13 cellular contexts compared by ENCODE assay signal in the genomic region with DNA sequence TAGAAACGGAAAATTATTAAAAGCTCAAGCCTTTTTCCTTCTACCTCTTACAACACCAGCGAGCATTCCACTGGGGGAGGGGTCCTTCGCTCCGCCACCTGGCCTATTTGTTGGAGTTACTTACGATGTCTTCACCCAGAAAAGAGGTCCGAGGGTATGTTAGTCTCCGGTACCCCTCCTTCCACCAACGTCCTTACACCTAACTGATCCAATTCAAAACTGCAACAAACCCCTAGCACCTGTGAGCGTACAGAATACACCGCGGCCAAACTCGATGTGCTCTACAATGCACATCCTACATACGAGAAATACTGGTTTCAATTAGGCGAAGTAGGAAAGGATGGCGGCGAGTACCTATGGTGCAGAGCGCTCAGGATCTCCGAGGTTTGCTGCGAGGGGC.
A peak's percentile ranks its signal among the peaks of the same experiment; 100 is the strongest.
DNase-seq lines count a peak whose midpoint lies in the region; ATAC-seq, FAIRE-seq and TF ChIP-seq lines count a peak whose summit lies in the region.
"Had no signal": no experiment of that assay in that cellular context is flagged by ENCODE, and none has a peak within 500 bp of the region (broad histone marks: within the 10 kb centered on the region; RNA-seq: fewer than 3 reads in every experiment).

No MANE protein-coding gene starts in this region.

- H3K4me3 Mint-ChIP-seq in stimulated activated naive CD8-positive, alpha-beta T cell treated with anti-CD3 and anti-CD28 coated beads, Interleukin-15, amount 100 ng/mL, for 72 hours = peak overlapping the region; percentile 13 to 25

- H3K4me1 ChIP-seq in muscle layer of duodenum (ENCODE audit: control insufficient read depth in 1 of 2, insufficient read depth in 2 of 2, low read length in 2 of 2) = peaks cover 5 to 38% of the 10 kb centered on the region in 2 donors

- no peak for DNase-seq in stimulated activated naive CD8-positive, alpha-beta T cell treated with anti-CD3 and anti-CD28 coated beads, Interleukin-15, amount 100 ng/mL, for 72 hours
- no peak for DNase-seq in stimulated activated naive CD8-positive, alpha-beta T cell treated with anti-CD3 and anti-CD28 coated beads, Interleukin-15, Interleukin-2, amounts not matched to agents 100 U/mL and 50 U/mL, for 24 hours
- DNase-seq in coronary artery (ENCODE audit: low spot score) (no peak), urothelium cell line (ENCODE audit: low spot score) (no peak), RPMI8226 (no peak)
- DNase-seq: activated CD4-positive, CD25-positive, alpha-beta regulatory T cell; amniotic stem cell; CD8-positive, alpha-beta memory T cell; OCI-M1 had no signal

- no peak for ATAC-seq in stimulated activated naive CD8-positive, alpha-beta T cell treated with anti-CD3 and anti-CD28 coated beads, Interleukin-15, amount 100 ng/mL, for 72 hours
- no peak for ATAC-seq in stimulated activated naive CD8-positive, alpha-beta T cell treated with anti-CD3 and anti-CD28 coated beads, Interleukin-15, Interleukin-2, amounts not matched to agents 100 U/mL and 50 U/mL, for 24 hours
- ATAC-seq in GM19455 (IDR thresholded peaks at IDR 0.05; ENCODE audit: unreplicated experiment) (no peak), GM21825 (IDR thresholded peaks at IDR 0.05; ENCODE audit: unreplicated experiment) (no peak)

- peaks cover 43% of the 10 kb centered on the region for H3K27me3 ChIP-seq in muscle layer of duodenum (ENCODE audit: low read depth, low read length)

- H3K27ac ChIP-seq in coronary artery (no peak overlapping the region), muscle layer of duodenum (ENCODE audit: low read length) (no peak overlapping the region)

- no peak for FAIRE-seq in urothelium cell line (lab: Jason Lieb, UNC)
- FAIRE-seq: GM18507 had no signal

- TF ChIP-seq CTCF in coronary artery (IDR thresholded peaks at IDR 0.05) = no peak

- H3K36me3 ChIP-seq in muscle layer of duodenum (ENCODE audit: control insufficient read depth in 1 of 2, insufficient read depth in 2 of 2, low read length in 2 of 2) = no peaks in the 10 kb centered on the region

- H3K27me3 Mint-ChIP-seq in stimulated activated naive CD8-positive, alpha-beta T cell treated with anti-CD3 and anti-CD28 coated beads, Interleukin-15, amount 100 ng/mL, for 72 hours = peaks cover 62% of the 10 kb centered on the region

- no peaks in the 10 kb centered on the region for H3K9me3 Mint-ChIP-seq in stimulated activated naive CD8-positive, alpha-beta T cell treated with anti-CD3 and anti-CD28 coated beads, Interleukin-15, amount 100 ng/mL, for 72 hours

- H3K9me3 ChIP-seq in muscle layer of duodenum (ENCODE audit: control insufficient read depth in 1 of 2, low read length in 2 of 2) = no peaks in the 10 kb centered on the region

- peaks cover 33% of the 10 kb centered on the region for H3K4me1 Mint-ChIP-seq in stimulated activated naive CD8-positive, alpha-beta T cell treated with anti-CD3 and anti-CD28 coated beads, Interleukin-15, amount 100 ng/mL, for 72 hours

- peak overlapping the region; percentile 71 for H3K4me3 ChIP-seq in coronary artery
- H3K4me3 ChIP-seq in muscle layer of duodenum (ENCODE audit: low read depth in 1 of 2, low read length in 2 of 2) = peak overlapping the region; percentile 65 to 68

- peak overlapping the region in 1 of 2 donors; percentile 38 for H3K27ac Mint-ChIP-seq in stimulated activated naive CD8-positive, alpha-beta T cell treated with anti-CD3 and anti-CD28 coated beads, Interleukin-15, amount 100 ng/mL, for 72 hours
